ENCODE assay signal across 1 cellular context in genomic region chr16:15810949-15811348, GRCh38.
TF ChIP-seq lines count a peak whose summit lies in the region.

No MANE protein-coding gene starts in this region.

TF ChIP-seq in GM23338, 12 proteins besides CTCF, POLR2A, EP300 and RAD21 (continued from another document):
- TF ChIP-seq ZNF462 (CRISPR knock-in tag; IDR thresholded peaks at IDR 0.05) (no peak), ZNF114 (CRISPR knock-in tag; IDR thresholded peaks at IDR 0.05) (no peak), REST (IDR thresholded peaks at IDR 0.05; ENCODE audit: unreplicated experiment) (no peak), JUNB (IDR thresholded peaks at IDR 0.05; ENCODE audit: unreplicated experiment) (no peak), EZH2phosphoT487 (IDR thresholded peaks at IDR 0.05; ENCODE audit: unreplicated experiment) (no peak), POLR2AphosphoS5 (IDR thresholded peaks at IDR 0.05; ENCODE audit: low read depth) (no peak), ZNF331 (CRISPR knock-in tag; IDR thresholded peaks at IDR 0.05; ENCODE audit: low read depth) (no peak), CREB1 (CRISPR knock-in tag; IDR thresholded peaks at IDR 0.05; ENCODE audit: low read depth) (no peak), NANOG (IDR thresholded peaks at IDR 0.05; ENCODE audit: borderline replicate concordance) (no peak), EZH2 (IDR thresholded peaks at IDR 0.05; ENCODE audit: low read depth, unreplicated experiment) (no peak)
- TF ChIP-seq, protein P1, sequence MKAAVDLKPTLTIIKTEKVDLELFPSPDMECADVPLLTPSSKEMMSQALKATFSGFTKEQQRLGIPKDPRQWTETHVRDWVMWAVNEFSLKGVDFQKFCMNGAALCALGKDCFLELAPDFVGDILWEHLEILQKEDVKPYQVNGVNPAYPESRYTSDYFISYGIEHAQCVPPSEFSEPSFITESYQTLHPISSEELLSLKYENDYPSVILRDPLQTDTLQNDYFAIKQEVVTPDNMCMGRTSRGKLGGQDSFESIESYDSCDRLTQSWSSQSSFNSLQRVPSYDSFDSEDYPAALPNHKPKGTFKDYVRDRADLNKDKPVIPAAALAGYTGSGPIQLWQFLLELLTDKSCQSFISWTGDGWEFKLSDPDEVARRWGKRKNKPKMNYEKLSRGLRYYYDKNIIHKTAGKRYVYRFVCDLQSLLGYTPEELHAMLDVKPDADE (IDR thresholded peaks at IDR 0.05), result no peak
TF ChIP-seq in GM23338: peak in this region for 0.
